ENCODE assay signal across 8 cellular contexts in genomic region chr10:12348341-12348869, GRCh38. TPM values are rescaled to one million over a fixed set of nuclear protein-coding genes. Genes with fewer than 3 reads are reported as not detected.
DNase-seq lines count a peak whose midpoint lies in the region; ATAC-seq and TF ChIP-seq lines count a peak whose summit lies in the region.

No MANE protein-coding gene starts in this region.

- H3K4me3 ChIP-seq in left lung (peak overlapping the region; percentile 64 to 73), thoracic aorta (peak overlapping the region; percentile 96)

- peaks cover 5 to 62% of the 10 kb centered on the region in 2 donors for H3K27me3 ChIP-seq in left lung
- no peaks in the 10 kb centered on the region for H3K27me3 ChIP-seq in thoracic aorta (replicated peaks; ENCODE audit: insufficient read depth)

- DNase-seq in T-helper 2 cell treated with Interferon-gamma antibody and Interleukin-4, amounts not matched to agents 5 μg/mL and 100 μg/mL, for 36 hours (ENCODE audit: low spot score) = no peak
- DNase-seq in T-helper 2 cell (no peak), left lung (no peak), thoracic aorta (ENCODE audit: low spot score) (no peak)
- peak; percentile 16 for DNase-seq in activated naive CD8-positive, alpha-beta T cell treated with anti-CD3 and anti-CD28 coated beads, Interleukin-2, amount 50 U/mL, for 24 hours

- no peak for ATAC-seq in activated naive CD8-positive, alpha-beta T cell treated with anti-CD3 and anti-CD28 coated beads, Interleukin-2, amount 50 U/mL, for 24 hours
- ATAC-seq in left lung = peak; percentile 18
- no peak for ATAC-seq in thoracic aorta (ENCODE audit: insufficient number of reproducible peaks, low FRiP score, low read depth)
- no peak for ATAC-seq in GM18858 (IDR thresholded peaks at IDR 0.05; ENCODE audit: unreplicated experiment)
- no peak for ATAC-seq in GM19452 (IDR thresholded peaks at IDR 0.05; ENCODE audit: unreplicated experiment)
- ATAC-seq in GM19023 (IDR thresholded peaks at IDR 0.05; ENCODE audit: unreplicated experiment) = no peak

- no peaks in the 10 kb centered on the region for H3K9me3 Mint-ChIP-seq in T-helper 2 cell treated with Interferon-gamma antibody and Interleukin-4, amounts not matched to agents 5 μg/mL and 100 μg/mL, for 36 hours
- no peaks in the 10 kb centered on the region for H3K9me3 Mint-ChIP-seq in activated naive CD8-positive, alpha-beta T cell treated with anti-CD3 and anti-CD28 coated beads, Interleukin-2, amount 50 U/mL, for 24 hours

- peak overlapping the region; percentile 90 for H3K27ac Mint-ChIP-seq in T-helper 2 cell treated with Interferon-gamma antibody and Interleukin-4, amounts not matched to agents 5 μg/mL and 100 μg/mL, for 36 hours
- peak overlapping the region; percentile 88 for H3K27ac Mint-ChIP-seq in activated naive CD8-positive, alpha-beta T cell treated with anti-CD3 and anti-CD28 coated beads, Interleukin-2, amount 50 U/mL, for 24 hours

- no peaks in the 10 kb centered on the region for H3K36me3 Mint-ChIP-seq in T-helper 2 cell treated with Interferon-gamma antibody and Interleukin-4, amounts not matched to agents 5 μg/mL and 100 μg/mL, for 36 hours (ENCODE audit: low read depth)
- H3K36me3 Mint-ChIP-seq in activated naive CD8-positive, alpha-beta T cell treated with anti-CD3 and anti-CD28 coated beads, Interleukin-2, amount 50 U/mL, for 24 hours (ENCODE audit: low read depth) = peaks cover 5% of the 10 kb centered on the region

- H3K4me3 Mint-ChIP-seq in T-helper 2 cell treated with Interferon-gamma antibody and Interleukin-4, amounts not matched to agents 5 μg/mL and 100 μg/mL, for 36 hours = peak overlapping the region; percentile 86
- H3K4me3 Mint-ChIP-seq in activated naive CD8-positive, alpha-beta T cell treated with anti-CD3 and anti-CD28 coated beads, Interleukin-2, amount 50 U/mL, for 24 hours = peak overlapping the region; percentile 78

- H3K27ac ChIP-seq in left lung (peak overlapping the region; percentile 70 to 83), thoracic aorta (peak overlapping the region; percentile 90)

- peaks cover 20% of the 10 kb centered on the region for H3K4me1 Mint-ChIP-seq in T-helper 2 cell treated with Interferon-gamma antibody and Interleukin-4, amounts not matched to agents 5 μg/mL and 100 μg/mL, for 36 hours (ENCODE audit: low read depth)
- peaks cover 38% of the 10 kb centered on the region for H3K4me1 Mint-ChIP-seq in activated naive CD8-positive, alpha-beta T cell treated with anti-CD3 and anti-CD28 coated beads, Interleukin-2, amount 50 U/mL, for 24 hours

- H3K9me3 ChIP-seq in left lung (no peaks in the 10 kb centered on the region), thoracic aorta (no peaks in the 10 kb centered on the region)

- H3K36me3 ChIP-seq in left lung = no peaks in the 10 kb centered on the region
- H3K36me3 ChIP-seq in thoracic aorta = no peaks in the 10 kb centered on the region

- intact Hi-C loops in left lung (cut with DNase I) = no loop called here

- TF ChIP-seq CTCF in left lung (IDR thresholded peaks at IDR 0.05) = no peak
- TF ChIP-seq CTCF in thoracic aorta (IDR thresholded peaks at IDR 0.05) = no peak

- peaks cover 45% of the 10 kb centered on the region for H3K27me3 Mint-ChIP-seq in T-helper 2 cell treated with Interferon-gamma antibody and Interleukin-4, amounts not matched to agents 5 μg/mL and 100 μg/mL, for 36 hours (ENCODE audit: low read depth)
- H3K27me3 Mint-ChIP-seq in activated naive CD8-positive, alpha-beta T cell treated with anti-CD3 and anti-CD28 coated beads, Interleukin-2, amount 50 U/mL, for 24 hours = peaks cover 4% of the 10 kb centered on the region

- peaks cover 14 to 25% of the 10 kb centered on the region in 2 donors for H3K4me1 ChIP-seq in left lung
- H3K4me1 ChIP-seq in thoracic aorta (ENCODE audit: control insufficient read depth in 1 of 2, low read depth in 2 of 2) = peaks cover 3 to 16% of the 10 kb centered on the region in 2 donors

RNA-seq across cellular contexts. Expression of gene CAMK1D, which starts 0.9 kb away (rescaled TPM):
- total RNA-seq in left lung (10 to 100 TPM in 1 of 2 donors, 1 to 10 TPM in 1; 6.2 to 10.8 TPM), thoracic aorta (10 to 100 TPM in 1 of 2 donors, 1 to 10 TPM in 1; 8.7 to 11.2 TPM)
